In the genomic region with DNA sequence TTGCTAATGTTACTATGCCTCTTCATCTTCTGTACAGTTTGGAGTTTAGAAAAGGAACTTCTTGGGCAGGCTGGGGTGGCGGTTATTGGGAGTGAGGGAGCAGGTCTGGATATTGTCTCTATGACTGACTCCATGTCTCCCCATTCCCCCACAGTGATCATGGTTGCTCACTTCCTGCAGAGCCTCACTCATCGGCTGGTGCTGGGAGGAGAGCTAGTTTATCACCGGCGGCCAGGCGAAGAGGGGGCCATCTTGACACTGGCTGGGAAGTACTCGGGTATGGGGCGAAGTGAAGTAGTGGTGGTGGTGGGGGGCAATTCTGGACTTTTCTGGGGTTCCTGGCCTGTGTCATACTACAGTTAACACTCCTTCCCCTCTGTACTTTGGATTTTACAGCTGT, we compare ENCODE assay signal across 12 cellular contexts. TPM values are rescaled to one million over a fixed set of nuclear protein-coding genes. Genes with fewer than 3 reads are reported as not detected.
DNase-seq lines count a peak whose midpoint lies in the region; ATAC-seq, FAIRE-seq and TF ChIP-seq lines count a peak whose summit lies in the region.
"Had no signal": no experiment of that assay in that cellular context is flagged by ENCODE, and none has a peak within 500 bp of the region (broad histone marks: within the 10 kb centered on the region; RNA-seq: fewer than 3 reads in every experiment).

No MANE protein-coding gene starts in this region.

- H3K4me3 ChIP-seq in Caco-2 (ENCODE audit: low read depth, low read length) (no peak overlapping the region), LNCaP clone FGC (ENCODE audit: low read depth, low read length) (peak overlapping the region; percentile 95), K562 (no peak overlapping the region; the same call in 1 of the 2 replicates), WERI-Rb-1 (ENCODE audit: low read depth, low read length) (no peak overlapping the region), pancreas (no peak overlapping the region)

- H3K4me1 Mint-ChIP-seq in Caco-2 (ENCODE audit: low read depth, unreplicated experiment) (peaks cover 29% of the 10 kb centered on the region), neural crest cell (peaks cover 29% of the 10 kb centered on the region)

- CTCF ChIA-PET in Caco-2 (lab: Charles Lee) = interaction anchor here (1.0 to 3.6 kb wide), 3 partner anchors 22 to 147 kb away, joined by 3 to 44 read pairs (median 4); no protein-coding TSS in a partner anchor
- CTCF ChIA-PET in K562 (lab: Yijun Ruan, JAX; ENCODE audit: low intra/inter-chr PET ratio) = interaction anchor here (0.6 to 1.6 kb wide), 5 partner anchors 36 to 155 kb away, joined by 3 to 5 read pairs (median 3); a partner anchor contains a TSS

- H3K9me3 ChIP-seq in Caco-2 (no peaks in the 10 kb centered on the region), K562 (replicated peaks; ENCODE audit: control insufficient read depth, insufficient read depth, low read depth, low read length) (no peaks in the 10 kb centered on the region), WERI-Rb-1 (ENCODE audit: severe bottlenecking) (no peaks in the 10 kb centered on the region), pancreas (no peaks in the 10 kb centered on the region)
- H3K9me3 ChIP-seq: stomach had no signal

- H3K4me1 ChIP-seq in Caco-2 = peaks cover 31% of the 10 kb centered on the region
- H3K4me1 ChIP-seq in K562 (replicated peaks in 1 of 2; ENCODE audit: control insufficient read depth in 2 of 2, insufficient read depth in 2 of 2, low read length in 2 of 2) = peaks cover 16 to 18% of the 10 kb centered on the region in 2 experiments; a peak in 4 of 5 replicates
- H3K4me1 ChIP-seq in pancreas = peaks cover 0 to 11% (median 0%) of the 10 kb centered on the region in 3 donors

- peak overlapping the region in 1 of 2 experiments; percentile 54; a peak in 1 of 4 replicates for H3K9ac ChIP-seq in K562 (ENCODE audit: insufficient read depth in 1 of 2, low read depth in 2 of 2, low read length in 2 of 2)

- H3K4me3 Mint-ChIP-seq in Caco-2 (ENCODE audit: unreplicated experiment) (no peak overlapping the region), neural crest cell (peak overlapping the region; percentile 99)

- no peak for TF ChIP-seq POLR2A in K562 (conservative IDR thresholded peaks at IDR 0.05)

- no peak overlapping the region for H2AFZ ChIP-seq in K562 (ENCODE audit: low read depth, low read length)

- H3K27me3 Mint-ChIP-seq in Caco-2 (ENCODE audit: insufficient read depth, unreplicated experiment) = no peaks in the 10 kb centered on the region
- no peaks in the 10 kb centered on the region for H3K27me3 Mint-ChIP-seq in neural crest cell (ENCODE audit: low read depth)

- peak overlapping the region; percentile 97 for H3K4me2 ChIP-seq in K562 (ENCODE audit: insufficient read depth, low read length)

- WGBS in K562 (ENCODE audit: insufficient coverage, low coverage, missing lambda C conversion rate) = 85% methylated on average over 7 of the region's 7 CpGs
- WGBS in pancreas, 2 donors = 92% methylated on average over 7 of the region's 7 CpGs

- TF ChIP-seq RAD21 in K562 (CRISPR knock-in tag; conservative IDR thresholded peaks at IDR 0.05 in 1 of 2, IDR thresholded peaks at IDR 0.05 in 1 of 2) = no peak

- BruUV-seq in Caco-2 (replicated peaks; lab: Mats Ljungman, UMichigan) (no TSS peak), K562 (replicated peaks; lab: Mats Ljungman, UMichigan) (no TSS peak)

- no peak for DNase-seq in Caco-2
- DNase-seq in LNCaP clone FGC (ENCODE audit: low read depth) = no peak
- DNase-seq in K562 (ENCODE audit: extremely low read depth in 1 of 4, low spot score in 3 of 4) = no peak
- DNase-seq in neural crest cell (ENCODE audit: low read depth, low spot score) = no peak
- no peak for DNase-seq in WERI-Rb-1
- no peak for DNase-seq in pancreas
- no peak for DNase-seq in NCI-H82 (lab: John Stamatoyannopoulos, UW)
- DNase-seq in NCI-H526 (lab: John Stamatoyannopoulos, UW) = no peak

- H3K36me3 Mint-ChIP-seq in Caco-2 (ENCODE audit: insufficient read depth, unreplicated experiment) = peaks cover 47% of the 10 kb centered on the region
- no peaks in the 10 kb centered on the region for H3K36me3 Mint-ChIP-seq in neural crest cell (ENCODE audit: low read depth)

- no peaks in the 10 kb centered on the region for H4K20me1 ChIP-seq in K562 (replicated peaks; ENCODE audit: control insufficient read depth, insufficient read depth, low read length)

- ATAC-seq in K562 (no peak), pancreas (no peak)

- TF ChIP-seq EP300 in K562 (IDR thresholded peaks at IDR 0.05; ENCODE audit: low read length) = no peak

- peak overlapping the region; percentile 97 for H3K27ac Mint-ChIP-seq in Caco-2 (ENCODE audit: unreplicated experiment)
- peak overlapping the region; percentile 40 for H3K27ac Mint-ChIP-seq in neural crest cell (ENCODE audit: unreplicated experiment)

- TF ChIP-seq CTCF in Caco-2 (IDR thresholded peaks at IDR 0.05; ENCODE audit: insufficient read depth in 1 of 2, low read depth in 1 of 2, low read length in 1 of 2, severe bottlenecking in 1 of 2, unreplicated experiment in 1 of 2) = no peak
- no peak for TF ChIP-seq CTCF in LNCaP clone FGC (IDR thresholded peaks at IDR 0.05; ENCODE audit: control insufficient read depth, extremely low read depth, insufficient read depth)
- TF ChIP-seq CTCF in K562 (IDR thresholded peaks at IDR 0.05 in 2 of 3, conservative IDR thresholded peaks at IDR 0.05 in 1 of 3; ENCODE audit: insufficient read depth in 2 of 3, low read depth in 1 of 3, low read length in 3 of 3) = no peak
- no peak for TF ChIP-seq CTCF in neural crest cell (conservative IDR thresholded peaks at IDR 0.05)
- TF ChIP-seq CTCF in WERI-Rb-1 (IDR thresholded peaks at IDR 0.05; ENCODE audit: low read depth, low read length) = no peak
- TF ChIP-seq CTCF in pancreas (IDR thresholded peaks at IDR 0.05) = no peak

- H3K9me3 Mint-ChIP-seq in Caco-2 (ENCODE audit: unreplicated experiment) = peaks cover 9% of the 10 kb centered on the region
- H3K9me3 Mint-ChIP-seq in neural crest cell = peaks cover 6% of the 10 kb centered on the region

- no peaks in the 10 kb centered on the region for H3K27me3 ChIP-seq in Caco-2 (replicated peaks; ENCODE audit: control insufficient read depth, insufficient read depth, low read length)
- no peaks in the 10 kb centered on the region for H3K27me3 ChIP-seq in K562 (ENCODE audit: control insufficient read depth in 2 of 2, insufficient read depth in 2 of 2, low read length in 2 of 2)
- H3K27me3 ChIP-seq in WERI-Rb-1 (ENCODE audit: insufficient read depth, low read depth, severe bottlenecking) = no peaks in the 10 kb centered on the region
- H3K27me3 ChIP-seq in pancreas = no peaks in the 10 kb centered on the region
- H3K27me3 ChIP-seq: stomach had no signal

- POLR2A ChIA-PET in Caco-2 (lab: Charles Lee) = no interaction called here
- POLR2A ChIA-PET in K562 (lab: Yijun Ruan, JAX) = interaction anchor here (0.6 to 1.9 kb wide), 2 partner anchors 7 to 33 kb away, joined by 3 to 4 read pairs; no protein-coding TSS in a partner anchor

- H3K27ac ChIP-seq in K562 (ENCODE audit: extremely low read depth, low read depth, low read length) = no peak overlapping the region; the same call in 2 of the 3 replicates
- H3K27ac ChIP-seq in WERI-Rb-1 = no peak overlapping the region
- no peak overlapping the region for H3K27ac ChIP-seq in pancreas

- in situ Hi-C loops in K562 (cut with MboI) = loop anchor here (5.0 kb wide), 1 partner anchor 154 kb away; no protein-coding TSS in a partner anchor

- intact Hi-C loops in Caco-2 (cut with micrococcal nuclease; ENCODE audit: unreplicated experiment) (no loop called here), K562 (cut with micrococcal nuclease) (loop anchor here (5.0 kb wide), 1 partner anchor 139 kb away; a partner anchor contains a TSS), pancreas (cut with DNase I) (loop anchor here in 1 of 3 donors (5.0 to 10.0 kb wide), 2 partner anchors 69 to 147 kb away; no protein-coding TSS in a partner anchor)

- FAIRE-seq in K562 (lab: Jason Lieb, UNC) (no peak), pancreas (lab: Jason Lieb, UNC) (no peak)
- FAIRE-seq: frontal cortex had no signal

- H3K36me3 ChIP-seq in Caco-2 (ENCODE audit: control insufficient read depth, insufficient read depth, low read length) (peaks cover 5% of the 10 kb centered on the region; the same call in 1 of the 2 replicates), K562 (ENCODE audit: control insufficient read depth, insufficient read depth, low read length) (peaks cover 37% of the 10 kb centered on the region), WERI-Rb-1 (peaks cover 24% of the 10 kb centered on the region; the same call in 1 of the 2 replicates), pancreas (no peaks in the 10 kb centered on the region)

- no peaks in the 10 kb centered on the region for H3K9me1 ChIP-seq in K562 (ENCODE audit: control insufficient read depth, insufficient read depth, low read length)

- peaks cover 19% of the 10 kb centered on the region for H3K79me2 ChIP-seq in K562 (ENCODE audit: control insufficient read depth, insufficient read depth, low read length)

RNA-seq across cellular contexts. Expression of a gene that starts 2.2 kb away (rescaled TPM):
- 23.1 and 24.0 TPM in 2 replicates for total RNA-seq in Caco-2 (2022)
- 32.6 and 66.6 TPM in 2 replicates for total RNA-seq in K562 (2011; cell fraction: chromatin; rRNA removed; ENCODE audit: low replicate concordance)
- 47.7 and 47.8 TPM in 2 replicates for total RNA-seq in K562 (2011; cell fraction: nucleolus; rRNA removed)
- total RNA-seq in K562 (2011; cell fraction: nucleoplasm; rRNA removed) = 44.7 and 48.8 TPM in 2 replicates
- 21.9 and 27.6 TPM in 2 replicates for total RNA-seq in K562 (2014; rRNA removed)
- 27.7 and 29.2 TPM in 2 replicates for total RNA-seq in K562 (2014; rRNA removed; fragmentation: Illumina TruSeq; extraction: Trizol)
- 24.2 and 25.2 TPM in 2 replicates for total RNA-seq in K562 (2015; rRNA removed; fragmentation: Illumina TruSeq; extraction: Trizol)
- 27.4 and 27.7 TPM in 2 replicates for total RNA-seq in K562 (2021)
- 18.9 and 20.2 TPM in 2 replicates for polyA plus RNA-seq in K562 (2011; rRNA removed)
- 23.3 and 28.0 TPM in 2 replicates for polyA plus RNA-seq in K562 (2011; cell fraction: cytosol; rRNA removed)
- 36.3 and 36.4 TPM in 2 replicates for polyA plus RNA-seq in K562 (2011; cell fraction: nucleus; rRNA removed)
- polyA plus RNA-seq in K562 (2012) = 18.3 and 24.6 TPM in 2 replicates
- polyA plus RNA-seq in K562 (2014; fragmentation: Illumina TruSeq; extraction: Trizol) = 33.4 and 33.6 TPM in 2 replicates
- polyA plus RNA-seq in K562 (2014; fragmentation: Nextera tagmentation; extraction: Ambion mirVana) = 10 to 100 TPM in 1 of 2 experiments, 1 to 10 TPM in 1; 9.6 to 12.9 TPM
- 27.5 and 34.9 TPM in 2 replicates for polyA plus RNA-seq in K562 (2014; rRNA removed)
- 29.7 and 30.1 TPM in 2 replicates for polyA minus RNA-seq in K562 (2011; rRNA and poly(A)+ RNA removed)
- polyA minus RNA-seq in K562 (2011; cell fraction: cytosol; rRNA and poly(A)+ RNA removed) = 11.1 and 12.7 TPM in 2 replicates
- 20.7 and 35.2 TPM in 2 replicates for polyA minus RNA-seq in K562 (2011; cell fraction: nucleus; rRNA and poly(A)+ RNA removed)
- 17.2 and 17.9 TPM in 2 replicates for total RNA-seq in neural crest cell
- total RNA-seq in pancreas = 1 to 10 TPM; 1.4 to 5.6 (median 2.6) TPM
- 1 to 10 TPM; 3.3 to 4.3 TPM for polyA plus RNA-seq in pancreas

RNA-seq across cellular contexts. Expression of a gene that starts 4.6 kb away (rescaled TPM):
- total RNA-seq in Caco-2 (2022) = 711 and 784 TPM in 2 replicates
- total RNA-seq in K562 (2011; cell fraction: chromatin; rRNA removed; ENCODE audit: low replicate concordance) = not detected in 2 replicates
- total RNA-seq in K562 (2011; cell fraction: nucleolus; rRNA removed) = not detected in 2 replicates
- total RNA-seq in K562 (2011; cell fraction: nucleoplasm; rRNA removed) = 1.2 TPM in 1 of 2 replicates, not detected in the other
- 0.41 TPM in 1 of 2 replicates, not detected in the other for total RNA-seq in K562 (2014; rRNA removed)
- total RNA-seq in K562 (2014; rRNA removed; fragmentation: Illumina TruSeq; extraction: Trizol) = not detected in 2 replicates
- 0.54 TPM in 1 of 2 replicates, not detected in the other for total RNA-seq in K562 (2015; rRNA removed; fragmentation: Illumina TruSeq; extraction: Trizol)
- 0.64 and 2.6 TPM in 2 replicates for total RNA-seq in K562 (2021)
- polyA plus RNA-seq in K562 (2011; rRNA removed) = 0.50 TPM in 1 of 2 replicates, not detected in the other
- 0.50 TPM in 1 of 2 replicates, not detected in the other for polyA plus RNA-seq in K562 (2011; cell fraction: cytosol; rRNA removed)
- polyA plus RNA-seq in K562 (2011; cell fraction: nucleus; rRNA removed) = not detected in 2 replicates
- 0.27 and 1.2 TPM in 2 replicates for polyA plus RNA-seq in K562 (2012)
- 1.1 TPM in 1 of 2 replicates, not detected in the other for polyA plus RNA-seq in K562 (2014; fragmentation: Illumina TruSeq; extraction: Trizol)
- 1 to 10 TPM in 1 of 2 experiments, under 1 TPM in 1; 0.93 to 1.6 TPM for polyA plus RNA-seq in K562 (2014; fragmentation: Nextera tagmentation; extraction: Ambion mirVana)
- not detected in 2 replicates for polyA plus RNA-seq in K562 (2014; rRNA removed)
- polyA minus RNA-seq in K562 (2011; rRNA and poly(A)+ RNA removed) = 1.4 TPM in 1 of 2 replicates, not detected in the other
- 19.8 TPM in 1 of 2 replicates, not detected in the other for polyA minus RNA-seq in K562 (2011; cell fraction: cytosol; rRNA and poly(A)+ RNA removed)
- polyA minus RNA-seq in K562 (2011; cell fraction: nucleus; rRNA and poly(A)+ RNA removed) = not detected in 2 replicates
- not detected in 2 replicates for total RNA-seq in neural crest cell
- total RNA-seq in pancreas = 1 to 10 TPM in 1 of 6 donors, not detected in 5; 3.2 TPM
- not detected for polyA plus RNA-seq in pancreas
- total RNA-seq: dermis microvascular lymphatic vessel endothelial cell, frontal cortex had no signal
- polyA plus RNA-seq: stomach had no signal

RNA-seq across cellular contexts. Expression of a gene that starts 10.0 kb away (rescaled TPM):
- total RNA-seq in Caco-2 (2022) (not detected in 2 replicates), K562 (2014; rRNA removed) (not detected in 2 replicates), K562 (2014; rRNA removed; fragmentation: Illumina TruSeq; extraction: Trizol) (not detected in 2 replicates), K562 (2015; rRNA removed; fragmentation: Illumina TruSeq; extraction: Trizol) (not detected in 2 replicates), K562 (2021) (not detected in 2 replicates), neural crest cell (not detected in 2 replicates), pancreas (not detected)
- not detected in 2 replicates for total RNA-seq in K562 (2011; cell fraction: chromatin; rRNA removed; ENCODE audit: low replicate concordance)
- total RNA-seq in K562 (2011; cell fraction: nucleolus; rRNA removed) = not detected in 2 replicates
- total RNA-seq in K562 (2011; cell fraction: nucleoplasm; rRNA removed) = not detected in 2 replicates
- polyA plus RNA-seq in K562 (2011; rRNA removed) (not detected in 2 replicates), K562 (2014; fragmentation: Illumina TruSeq; extraction: Trizol) (not detected in 2 replicates), K562 (2014; fragmentation: Nextera tagmentation; extraction: Ambion mirVana) (under 1 TPM in 1 of 2 experiments, not detected in 1; 0.11 TPM), K562 (2014; rRNA removed) (not detected in 2 replicates), pancreas (under 1 TPM in 1 of 2 donors, not detected in 1; 0.15 TPM)
- polyA plus RNA-seq in K562 (2011; cell fraction: cytosol; rRNA removed) = not detected in 2 replicates
- not detected in 2 replicates for polyA plus RNA-seq in K562 (2011; cell fraction: nucleus; rRNA removed)
- polyA plus RNA-seq in K562 (2012) = 0.52 and 0.61 TPM in 2 replicates
- polyA minus RNA-seq in K562 (2011; rRNA and poly(A)+ RNA removed) = not detected in 2 replicates
- polyA minus RNA-seq in K562 (2011; cell fraction: cytosol; rRNA and poly(A)+ RNA removed) = not detected in 2 replicates
- not detected in 2 replicates for polyA minus RNA-seq in K562 (2011; cell fraction: nucleus; rRNA and poly(A)+ RNA removed)
- total RNA-seq: dermis microvascular lymphatic vessel endothelial cell, frontal cortex, left cardiac atrium had no signal
- polyA plus RNA-seq: stomach had no signal

RNA-seq across cellular contexts. Expression of a gene that starts 12.9 kb away (rescaled TPM):
- total RNA-seq in Caco-2 (2022) (1.5 and 2.6 TPM in 2 replicates), K562 (2014; rRNA removed) (0.29 TPM in 1 of 2 replicates, not detected in the other), K562 (2014; rRNA removed; fragmentation: Illumina TruSeq; extraction: Trizol) (not detected in 2 replicates), K562 (2015; rRNA removed; fragmentation: Illumina TruSeq; extraction: Trizol) (0.69 and 0.98 TPM in 2 replicates), K562 (2021) (0.31 TPM in 1 of 2 replicates, not detected in the other), neural crest cell (0.93 and 1.6 TPM in 2 replicates), pancreas (10 to 100 TPM in 3 of 6 donors, 1 to 10 TPM in 3; 1.3 to 25.0 (median 6.5) TPM)
- total RNA-seq in K562 (2011; cell fraction: chromatin; rRNA removed; ENCODE audit: low replicate concordance) = 0.95 TPM in 1 of 2 replicates, not detected in the other
- not detected in 2 replicates for total RNA-seq in K562 (2011; cell fraction: nucleolus; rRNA removed)
- total RNA-seq in K562 (2011; cell fraction: nucleoplasm; rRNA removed) = not detected in 2 replicates
- polyA plus RNA-seq in K562 (2011; rRNA removed) (0.15 and 0.24 TPM in 2 replicates), K562 (2014; fragmentation: Illumina TruSeq; extraction: Trizol) (0.30 TPM in 1 of 2 replicates, not detected in the other), K562 (2014; fragmentation: Nextera tagmentation; extraction: Ambion mirVana) (under 1 TPM; 0.31 to 0.46 TPM), K562 (2014; rRNA removed) (0.27 and 0.47 TPM in 2 replicates), pancreas (10 to 100 TPM; 12.8 to 16.2 TPM)
- polyA plus RNA-seq in K562 (2011; cell fraction: cytosol; rRNA removed) = 0.24 and 0.32 TPM in 2 replicates
- polyA plus RNA-seq in K562 (2011; cell fraction: nucleus; rRNA removed) = 0.55 and 1.3 TPM in 2 replicates
- polyA plus RNA-seq in K562 (2012) = 1.7 and 9.0 TPM in 2 replicates
- 0.46 TPM in 1 of 2 replicates, not detected in the other for polyA minus RNA-seq in K562 (2011; rRNA and poly(A)+ RNA removed)
- polyA minus RNA-seq in K562 (2011; cell fraction: cytosol; rRNA and poly(A)+ RNA removed) = not detected in 2 replicates
- polyA minus RNA-seq in K562 (2011; cell fraction: nucleus; rRNA and poly(A)+ RNA removed) = not detected in 2 replicates

RNA-seq across cellular contexts. Expression of a gene that starts 25.9 kb away (rescaled TPM):
- total RNA-seq in Caco-2 (2022) = 110 and 115 TPM in 2 replicates
- total RNA-seq in K562 (2011; cell fraction: chromatin; rRNA removed; ENCODE audit: low replicate concordance) = 139 and 181 TPM in 2 replicates
- 123 and 138 TPM in 2 replicates for total RNA-seq in K562 (2011; cell fraction: nucleolus; rRNA removed)
- 118 and 147 TPM in 2 replicates for total RNA-seq in K562 (2011; cell fraction: nucleoplasm; rRNA removed)
- total RNA-seq in K562 (2014; rRNA removed) = 158 and 175 TPM in 2 replicates
- total RNA-seq in K562 (2014; rRNA removed; fragmentation: Illumina TruSeq; extraction: Trizol) = 106 and 109 TPM in 2 replicates
- total RNA-seq in K562 (2015; rRNA removed; fragmentation: Illumina TruSeq; extraction: Trizol) = 147 TPM in 2 replicates
- 86.7 and 87.5 TPM in 2 replicates for total RNA-seq in K562 (2021)
- polyA plus RNA-seq in K562 (2011; rRNA removed) = 174 and 176 TPM in 2 replicates
- 141 and 175 TPM in 2 replicates for polyA plus RNA-seq in K562 (2011; cell fraction: cytosol; rRNA removed)
- polyA plus RNA-seq in K562 (2011; cell fraction: nucleus; rRNA removed) = 131 and 205 TPM in 2 replicates
- polyA plus RNA-seq in K562 (2012) = 110 and 131 TPM in 2 replicates
- 140 and 141 TPM in 2 replicates for polyA plus RNA-seq in K562 (2014; fragmentation: Illumina TruSeq; extraction: Trizol)
- 100 to 1,000 TPM in 1 of 2 experiments, 10 to 100 TPM in 1; 70.0 to 115 TPM for polyA plus RNA-seq in K562 (2014; fragmentation: Nextera tagmentation; extraction: Ambion mirVana)
- polyA plus RNA-seq in K562 (2014; rRNA removed) = 172 and 181 TPM in 2 replicates
- 175 and 239 TPM in 2 replicates for polyA minus RNA-seq in K562 (2011; rRNA and poly(A)+ RNA removed)
- polyA minus RNA-seq in K562 (2011; cell fraction: cytosol; rRNA and poly(A)+ RNA removed) = 73.7 and 96.6 TPM in 2 replicates
- 55.5 and 93.4 TPM in 2 replicates for polyA minus RNA-seq in K562 (2011; cell fraction: nucleus; rRNA and poly(A)+ RNA removed)
- total RNA-seq in neural crest cell = 106 and 108 TPM in 2 replicates
- 10 to 100 TPM; 26.7 to 44.4 (median 31.1) TPM for total RNA-seq in pancreas
- polyA plus RNA-seq in pancreas = 10 to 100 TPM; 29.3 to 56.8 TPM

Comparison
In these comparisons a context has a peak if more than half of its experiments do, and no peak if none do; other contexts are left out.
1. RNA of a gene that starts 4.6 kb away (total RNA-seq): 711 to 784 TPM in Caco-2; 0.41 to 2.6 TPM in K562, not detected in neural crest cell and 3.2 TPM in pancreas; every median in the first group is over 100 times any median in the second.